ENCODE assay signal across 20 cellular contexts in genomic region chr20:55424446-55424845, GRCh38.
"Had no signal": no experiment of that assay in that cellular context is flagged by ENCODE, and none has a peak within 500 bp of the region (broad histone marks: within the 10 kb centered on the region; RNA-seq: fewer than 3 reads in every experiment).

No MANE protein-coding gene starts in this region.

- H3K4me3 ChIP-seq: MG63, SJSA1, SK-N-MC had no signal

- H3K4me1 ChIP-seq: SJSA1 had no signal

- H3K36me3 ChIP-seq: MG63, SJSA1 had no signal

- DNase-seq: IMR-90, Karpas-422, KG1, MG63, NCI-H1092, NCI-H1105 treated with DMSO at 0.1 percent for 48 hours, NCI-H1417 treated with DMSO at 0.1 percent for 48 hours, NCI-H1694, NCI-H187 treated with DMSO at 0.1 percent for 48 hours, NCI-H2029 treated with DMSO at 0.1 percent for 48 hours, NCI-H2171 treated with DMSO at 0.1 percent for 48 hours, NCI-H345, NCI-H446 treated with DMSO at 0.1 percent for 48 hours, NCI-H510A treated with DMSO at 0.1 percent for 48 hours, NCI-H526, Right ventricle myocardium superior, RPMI8226, SIG-M5 had no signal

- H3K27ac ChIP-seq: SJSA1, SK-N-MC had no signal

- H3K9me3 ChIP-seq: MG63 had no signal

- H3K27me3 ChIP-seq: SJSA1 had no signal
